Comparison of ENCODE assay signal across 19 cellular contexts in genomic region chr2:136049991-136050573, GRCh38.
DNase-seq lines count a peak whose midpoint lies in the region; ATAC-seq and TF ChIP-seq lines count a peak whose summit lies in the region.
"Had no signal": no experiment of that assay in that cellular context is flagged by ENCODE, and none has a peak within 500 bp of the region (broad histone marks: within the 10 kb centered on the region; RNA-seq: fewer than 3 reads in every experiment).

No MANE protein-coding gene starts in this region.

- H2AFZ ChIP-seq in OCI-LY3 (ENCODE audit: low read depth, low read length) (no peak overlapping the region), OCI-LY7 (ENCODE audit: low read length) (no peak overlapping the region; the same call in 1 of the 2 replicates)

- no peaks in the 10 kb centered on the region for H3K36me3 ChIP-seq in OCI-LY3 (replicated peaks; ENCODE audit: low read depth, low read length)
- no peaks in the 10 kb centered on the region for H3K36me3 ChIP-seq in neutrophil
- no peaks in the 10 kb centered on the region for H3K36me3 ChIP-seq in OCI-LY7 (ENCODE audit: insufficient read depth, low read length)
- H3K36me3 ChIP-seq: BLaER1, gastrocnemius medialis, SJCRH30, spleen had no signal

- peak overlapping the region; percentile 63 for H3K4me2 ChIP-seq in OCI-LY3 (ENCODE audit: low read length)
- H3K4me2 ChIP-seq in OCI-LY7 (ENCODE audit: low read length) = no peak overlapping the region
- H3K4me2 ChIP-seq: BLaER1 had no signal

- H3K9me3 ChIP-seq in OCI-LY3 (ENCODE audit: insufficient read depth, low read length) = no peaks in the 10 kb centered on the region
- H3K9me3 ChIP-seq in neutrophil = no peaks in the 10 kb centered on the region
- H3K9me3 ChIP-seq in OCI-LY7 (ENCODE audit: low read length) = no peaks in the 10 kb centered on the region
- H3K9me3 ChIP-seq: BLaER1, gastrocnemius medialis, psoas muscle, SJCRH30, spleen had no signal

- no peaks in the 10 kb centered on the region for H4K20me1 ChIP-seq in OCI-LY3 (ENCODE audit: insufficient read depth, low read length)
- no peaks in the 10 kb centered on the region for H4K20me1 ChIP-seq in OCI-LY7 (ENCODE audit: insufficient read depth, low read length)
- H4K20me1 ChIP-seq: BLaER1 had no signal

- H3K4me1 ChIP-seq in OCI-LY3 (ENCODE audit: low read length) (peaks cover 57% of the 10 kb centered on the region), neutrophil (ENCODE audit: control insufficient read depth in 1 of 2, insufficient read depth in 1 of 2, low read depth in 1 of 2, low read length in 1 of 2) (peaks cover 42 to 67% of the 10 kb centered on the region in 2 experiments), OCI-LY7 (ENCODE audit: insufficient read depth, low read length, poor library complexity, severe bottlenecking) (peaks cover 40% of the 10 kb centered on the region)
- H3K4me1 ChIP-seq: gastrocnemius medialis, psoas muscle had no signal

- no peaks in the 10 kb centered on the region for H3K9me2 ChIP-seq in OCI-LY7 (ENCODE audit: insufficient read depth, low read length)

- no TSS peak for BruUV-seq in OCI-LY7 (replicated peaks; lab: Mats Ljungman, UMichigan)

- H3K9me3 Mint-ChIP-seq in activated CD4-positive, alpha-beta T cell treated with anti-CD3 and anti-CD28 coated beads, Interleukin-2, amount 10 ng/mL, durations not matched to agents 24 days and 14 days = peaks cover 3% of the 10 kb centered on the region

- H3K4me1 Mint-ChIP-seq in activated CD4-positive, alpha-beta T cell treated with anti-CD3 and anti-CD28 coated beads, Interleukin-2, amount 10 ng/mL, durations not matched to agents 24 days and 14 days = peaks cover 77% of the 10 kb centered on the region

- H3K4me3 ChIP-seq in OCI-LY3 (ENCODE audit: low read length) (no peak overlapping the region), neutrophil (ENCODE audit: low read depth in 1 of 2, low read length in 1 of 2) (no peak overlapping the region), OCI-LY7 (ENCODE audit: low read depth, low read length, poor library complexity, severe bottlenecking) (no peak overlapping the region)
- H3K4me3 ChIP-seq: BLaER1, coronary artery, gastrocnemius medialis, psoas muscle, SJCRH30, spleen had no signal

- H3K27me3 ChIP-seq in OCI-LY3 (ENCODE audit: low read depth, low read length) (peaks cover 19% of the 10 kb centered on the region), neutrophil (no peaks in the 10 kb centered on the region)
- H3K27me3 ChIP-seq: BLaER1, gastrocnemius medialis, SJCRH30, spleen had no signal

- peak overlapping the region; percentile 74 for H3K4me3 Mint-ChIP-seq in activated CD4-positive, alpha-beta T cell treated with anti-CD3 and anti-CD28 coated beads, Interleukin-2, amount 10 ng/mL, durations not matched to agents 24 days and 14 days
- H3K4me3 Mint-ChIP-seq: naive B cell had no signal

- DNase-seq in activated CD4-positive, alpha-beta T cell treated with anti-CD3 and anti-CD28 coated beads, Interleukin-2, amount 10 ng/mL, durations not matched to agents 24 days and 14 days = peak; percentile 60
- no peak for DNase-seq in activated CD4-positive, alpha-beta T cell treated with anti-CD3 and anti-CD28 coated beads, Interleukin-2, amount 50 U/mL, for 48 hours
- peak in 9 of 61 donors; percentile 5 to 40 (median 18) for DNase-seq in caudate nucleus (lab: John Stamatoyannopoulos, UW)
- no peak for DNase-seq in NCI-H1092 (lab: John Stamatoyannopoulos, UW)
- no peak for DNase-seq in OCI-LY7 (ENCODE audit: low spot score)
- DNase-seq: gastrocnemius medialis, naive B cell, NCI-H2107, NCI-H524 treated with DMSO at 0.1 percent for 48 hours, PC-3, psoas muscle, SJCRH30, spleen, T-helper 9 cell had no signal

- no peaks in the 10 kb centered on the region for H3K27me3 Mint-ChIP-seq in activated CD4-positive, alpha-beta T cell treated with anti-CD3 and anti-CD28 coated beads, Interleukin-2, amount 10 ng/mL, durations not matched to agents 24 days and 14 days
- H3K27me3 Mint-ChIP-seq: naive B cell had no signal

- H3K27ac ChIP-seq in OCI-LY3 (ENCODE audit: low read length) = no peak overlapping the region; the same call in 1 of the 2 replicates
- peak overlapping the region; percentile 53 for H3K27ac ChIP-seq in caudate nucleus (ENCODE audit: low read depth, low read length)
- H3K27ac ChIP-seq in neutrophil = peak overlapping the region; percentile 76
- H3K27ac ChIP-seq in OCI-LY7 (ENCODE audit: low read depth, low read length, poor library complexity, severe bottlenecking) = no peak overlapping the region
- H3K27ac ChIP-seq: BLaER1, coronary artery, gastrocnemius medialis, psoas muscle had no signal

- peak overlapping the region; percentile 94 for H3K27ac Mint-ChIP-seq in activated CD4-positive, alpha-beta T cell treated with anti-CD3 and anti-CD28 coated beads, Interleukin-2, amount 10 ng/mL, durations not matched to agents 24 days and 14 days

- CTCF ChIA-PET in OCI-LY7 (lab: Charles Lee; ENCODE audit: unreplicated experiment) = interaction anchor here (0.5 kb wide), 1 partner anchor 125 kb away, joined by 4 read pairs; no protein-coding TSS in a partner anchor

- intact Hi-C loops in activated CD4-positive, alpha-beta T cell treated with anti-CD3 and anti-CD28 coated beads, Interleukin-2, amount 10 ng/mL, durations not matched to agents 24 days and 14 days (cut with micrococcal nuclease) = no loop called here
- intact Hi-C loops in OCI-LY7 (cut with micrococcal nuclease; ENCODE audit: unreplicated experiment) = no loop called here

- POLR2A ChIA-PET in OCI-LY7 (lab: Charles Lee) = interaction anchor here (0.6 to 2.1 kb wide), 8 partner anchors 9 to 721 kb away, joined by 3 to 6 read pairs (median 3); no protein-coding TSS in a partner anchor

- ATAC-seq in GM21367 (IDR thresholded peaks at IDR 0.05; ENCODE audit: unreplicated experiment) = no peak
- ATAC-seq: gastrocnemius medialis, PC-3, psoas muscle had no signal

- no peak for TF ChIP-seq CTCF in OCI-LY3 (IDR thresholded peaks at IDR 0.05; ENCODE audit: low read depth, low read length)
- no peak for TF ChIP-seq CTCF in neutrophil (IDR thresholded peaks at IDR 0.05)
- TF ChIP-seq CTCF in OCI-LY7 (conservative IDR thresholded peaks at IDR 0.05; ENCODE audit: low read length) = no peak

- H3K79me2 ChIP-seq in OCI-LY3 (ENCODE audit: low read length) = no peaks in the 10 kb centered on the region
- no peaks in the 10 kb centered on the region for H3K79me2 ChIP-seq in OCI-LY7 (ENCODE audit: insufficient read depth, low read depth, low read length)

- no peak overlapping the region for H3K9ac ChIP-seq in OCI-LY3 (ENCODE audit: low read length)
- H3K9ac ChIP-seq: BLaER1 had no signal

- H3K36me3 Mint-ChIP-seq in activated CD4-positive, alpha-beta T cell treated with anti-CD3 and anti-CD28 coated beads, Interleukin-2, amount 10 ng/mL, durations not matched to agents 24 days and 14 days (ENCODE audit: low read depth) = peaks cover 4% of the 10 kb centered on the region
- H3K36me3 Mint-ChIP-seq: naive B cell had no signal

Comparison
In these comparisons a context has a peak if more than half of its experiments do, and no peak if none do; other contexts are left out.
1. H3K27ac ChIP-seq: peak in caudate nucleus (single experiment) and neutrophil (single experiment); none in OCI-LY3 (single experiment) and OCI-LY7 (single experiment).